8 cellular contexts compared by ENCODE assay signal in genomic region chrX:46912673-46913491, GRCh38. TPM values are rescaled to one million over a fixed set of nuclear protein-coding genes. Genes with fewer than 3 reads are reported as not detected.
DNase-seq lines count a peak whose midpoint lies in the region; ATAC-seq and TF ChIP-seq lines count a peak whose summit lies in the region.

No MANE protein-coding gene starts in this region.

- CTCF ChIA-PET in CD4-positive, alpha-beta memory T cell (lab: Charles Lee; ENCODE audit: partially characterized antibody) = no interaction called here
- CTCF ChIA-PET in activated CD4-positive, alpha-beta memory T cell treated with anti-CD3 and anti-CD28 coated beads, Interleukin-2, amount 10 ng/mL, durations not matched to agents 7 days and 5 days (lab: Charles Lee) = interaction anchor here (0.6 to 2.3 kb wide), 2 partner anchors 9 to 79 kb away, joined by 4 to 7 read pairs; no protein-coding TSS in a partner anchor

- no peaks in the 10 kb centered on the region for H3K9me3 ChIP-seq in CD4-positive, alpha-beta memory T cell (ENCODE audit: control insufficient read depth in 1 of 2, low read length in 2 of 2)

- ATAC-seq in GM19463 (IDR thresholded peaks at IDR 0.05; ENCODE audit: unreplicated experiment) (peak; percentile 55), natural killer cell (peak; percentile 46 to 70 (median 69)), GM21786 (IDR thresholded peaks at IDR 0.05; ENCODE audit: unreplicated experiment) (no peak)

- H3K27me3 Mint-ChIP-seq in CD4-positive, alpha-beta memory T cell = peaks cover 11 to 13% of the 10 kb centered on the region in 2 donors
- H3K27me3 Mint-ChIP-seq in activated CD4-positive, alpha-beta memory T cell treated with anti-CD3 and anti-CD28 coated beads, Interleukin-2, amount 10 ng/mL, durations not matched to agents 7 days and 5 days = peaks cover 49% of the 10 kb centered on the region
- H3K27me3 Mint-ChIP-seq in natural killer cell (ENCODE audit: low read depth in 2 of 2) = peaks cover 21 to 30% of the 10 kb centered on the region in 2 donors

- peak overlapping the region in 1 of 2 donors; percentile 38 for H3K4me3 ChIP-seq in CD4-positive, alpha-beta memory T cell (ENCODE audit: low read length in 2 of 2)

- H3K4me1 Mint-ChIP-seq in CD4-positive, alpha-beta memory T cell = peaks cover 4 to 6% (median 6%) of the 10 kb centered on the region in 4 donors
- H3K4me1 Mint-ChIP-seq in activated CD4-positive, alpha-beta memory T cell treated with anti-CD3 and anti-CD28 coated beads, Interleukin-2, amount 10 ng/mL, durations not matched to agents 7 days and 5 days = peaks cover 16% of the 10 kb centered on the region
- H3K4me1 Mint-ChIP-seq in natural killer cell = peaks cover 7% of the 10 kb centered on the region in 2 donors

- H3K27me3 ChIP-seq in CD4-positive, alpha-beta memory T cell (ENCODE audit: insufficient read depth, low read length) = peaks cover 8% of the 10 kb centered on the region

- peak in 2 of 5 donors; percentile 10 to 20 for DNase-seq in CD4-positive, alpha-beta memory T cell
- DNase-seq in NCI-H1930 (lab: John Stamatoyannopoulos, UW) = peak; percentile 19 to 29
- DNase-seq in activated CD4-positive, alpha-beta memory T cell treated with anti-CD3 and anti-CD28 coated beads, Interleukin-2, amount 10 ng/mL, durations not matched to agents 7 days and 5 days = peak; percentile 36
- DNase-seq in fibroblast of gingiva (ENCODE audit: low read depth) = peak; percentile 12
- peak; percentile 15 for DNase-seq in natural killer cell
- DNase-seq in superior temporal gyrus (ENCODE audit: extremely low spot score) = no peak

- TF ChIP-seq CTCF in natural killer cell (IDR thresholded peaks at IDR 0.05) = peak; percentile 15

- H3K4me3 Mint-ChIP-seq in CD4-positive, alpha-beta memory T cell = peak overlapping the region; percentile 78 to 86 (median 83)
- peak overlapping the region; percentile 73 for H3K4me3 Mint-ChIP-seq in activated CD4-positive, alpha-beta memory T cell treated with anti-CD3 and anti-CD28 coated beads, Interleukin-2, amount 10 ng/mL, durations not matched to agents 7 days and 5 days
- H3K4me3 Mint-ChIP-seq in natural killer cell = peak overlapping the region; percentile 79

- no peaks in the 10 kb centered on the region for H3K9me3 Mint-ChIP-seq in CD4-positive, alpha-beta memory T cell
- H3K9me3 Mint-ChIP-seq in activated CD4-positive, alpha-beta memory T cell treated with anti-CD3 and anti-CD28 coated beads, Interleukin-2, amount 10 ng/mL, durations not matched to agents 7 days and 5 days = no peaks in the 10 kb centered on the region
- no peaks in the 10 kb centered on the region for H3K9me3 Mint-ChIP-seq in natural killer cell

- H3K27ac Mint-ChIP-seq in CD4-positive, alpha-beta memory T cell = no peak overlapping the region
- H3K27ac Mint-ChIP-seq in activated CD4-positive, alpha-beta memory T cell treated with anti-CD3 and anti-CD28 coated beads, Interleukin-2, amount 10 ng/mL, durations not matched to agents 7 days and 5 days = no peak overlapping the region
- H3K27ac Mint-ChIP-seq in natural killer cell = no peak overlapping the region

- no peaks in the 10 kb centered on the region for H3K36me3 ChIP-seq in CD4-positive, alpha-beta memory T cell (ENCODE audit: insufficient read depth, low read length)

- POLR2A ChIA-PET in CD4-positive, alpha-beta memory T cell (lab: Charles Lee; ENCODE audit: partially characterized antibody) = interaction anchor here (0.6 to 1.2 kb wide), 4 partner anchors 9 to 730 kb away, joined by 3 to 5 read pairs (median 3); partner anchors contain the start of gene RP2
- POLR2A ChIA-PET in activated CD4-positive, alpha-beta memory T cell treated with anti-CD3 and anti-CD28 coated beads, Interleukin-2, amount 10 ng/mL, durations not matched to agents 7 days and 5 days (lab: Charles Lee) = interaction anchor here (0.6 kb wide), 1 partner anchor 74 kb away, joined by 3 read pairs; no protein-coding TSS in a partner anchor

- H3K36me3 Mint-ChIP-seq in CD4-positive, alpha-beta memory T cell = no peaks in the 10 kb centered on the region
- no peaks in the 10 kb centered on the region for H3K36me3 Mint-ChIP-seq in activated CD4-positive, alpha-beta memory T cell treated with anti-CD3 and anti-CD28 coated beads, Interleukin-2, amount 10 ng/mL, durations not matched to agents 7 days and 5 days (ENCODE audit: low read depth)
- H3K36me3 Mint-ChIP-seq in natural killer cell = no peaks in the 10 kb centered on the region

- intact Hi-C loops in CD4-positive, alpha-beta memory T cell (cut with micrococcal nuclease) = loop anchor here (5.0 kb wide), 1 partner anchor 76 kb away; the partner anchor contains the start of gene RP2
- intact Hi-C loops in natural killer cell (cut with micrococcal nuclease) = loop anchor here (10.0 kb wide), 1 partner anchor 72 kb away; no protein-coding TSS in a partner anchor

- no peak overlapping the region for H3K27ac ChIP-seq in CD4-positive, alpha-beta memory T cell (ENCODE audit: low read depth, low read length)

- H3K4me1 ChIP-seq in CD4-positive, alpha-beta memory T cell (ENCODE audit: insufficient read depth, low read length) = peaks cover 10% of the 10 kb centered on the region

RNA-seq across cellular contexts. Expression of gene JADE3, which starts 0.7 kb away (rescaled TPM):
- under 1 TPM; 0.44 to 0.58 TPM for total RNA-seq in CD4-positive, alpha-beta memory T cell
- polyA plus RNA-seq in CD4-positive, alpha-beta memory T cell = under 1 TPM in 1 of 2 donors, not detected in 1; 0.25 TPM
- 1 to 10 TPM; 1.5 to 2.2 TPM for total RNA-seq in activated CD4-positive, alpha-beta memory T cell treated with anti-CD3 and anti-CD28 coated beads, Interleukin-2, amount 10 ng/mL, durations not matched to agents 7 days and 5 days
- total RNA-seq in natural killer cell = under 1 TPM; 0.16 to 0.54 (median 0.43) TPM
